In the genomic region with DNA sequence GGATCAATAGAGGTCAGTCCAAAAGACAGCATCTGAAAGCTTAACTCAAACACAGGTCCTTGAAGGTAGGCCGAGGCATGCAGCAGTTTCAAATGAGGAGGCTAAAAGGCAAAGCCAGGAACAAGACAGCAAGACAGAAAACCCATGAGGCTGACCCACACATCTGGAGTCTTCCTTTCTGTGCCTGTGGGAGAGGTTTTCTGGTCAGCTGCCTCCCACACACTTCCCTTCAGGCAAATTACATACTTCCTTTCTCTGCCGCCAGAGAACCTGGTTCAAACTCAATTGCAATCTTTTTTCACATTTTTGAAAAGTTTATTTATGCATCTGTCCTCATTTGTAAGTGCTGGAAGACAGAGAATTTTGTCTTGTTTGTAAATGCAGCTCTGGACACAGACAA, we compare ENCODE assay signal across 9 cellular contexts. TPM values are rescaled to one million over a fixed set of nuclear protein-coding genes. Genes with fewer than 3 reads are reported as not detected.
A peak's percentile ranks its signal among the peaks of the same experiment; 100 is the strongest.
DNase-seq lines count a peak whose midpoint lies in the region; ATAC-seq and TF ChIP-seq lines count a peak whose summit lies in the region.
"Had no signal": no experiment of that assay in that cellular context is flagged by ENCODE, and none has a peak within 500 bp of the region (broad histone marks: within the 10 kb centered on the region; RNA-seq: fewer than 3 reads in every experiment).

No MANE protein-coding gene starts in this region.

- no peaks in the 10 kb centered on the region for H3K36me3 ChIP-seq in gastroesophageal sphincter

- peak overlapping the region in 3 of 4 donors; percentile 18 to 75 (median 72) for H3K4me3 Mint-ChIP-seq in IgD-negative memory B cell
- no peak overlapping the region for H3K4me3 Mint-ChIP-seq in stimulated activated effector memory CD8-positive, alpha-beta T cell treated with anti-CD3 and anti-CD28 coated beads, Interleukin-12 subunit alpha, Interleukin-12 subunit beta, amount 100 ng/mL, for 72 hours

- peaks cover 32 to 38% (median 37%) of the 10 kb centered on the region in 3 donors for H3K4me1 Mint-ChIP-seq in IgD-negative memory B cell
- H3K4me1 Mint-ChIP-seq in stimulated activated effector memory CD8-positive, alpha-beta T cell treated with anti-CD3 and anti-CD28 coated beads, Interleukin-12 subunit alpha, Interleukin-12 subunit beta, amount 100 ng/mL, for 72 hours = peaks cover 38% of the 10 kb centered on the region

- H3K9me3 ChIP-seq in gastroesophageal sphincter = no peaks in the 10 kb centered on the region

- no peak for TF ChIP-seq EP300 in gastroesophageal sphincter (IDR thresholded peaks at IDR 0.05)

- peaks cover 4% of the 10 kb centered on the region for H3K27me3 ChIP-seq in gastroesophageal sphincter

- no peaks in the 10 kb centered on the region for H3K9me3 Mint-ChIP-seq in IgD-negative memory B cell
- H3K9me3 Mint-ChIP-seq in stimulated activated effector memory CD8-positive, alpha-beta T cell treated with anti-CD3 and anti-CD28 coated beads, Interleukin-12 subunit alpha, Interleukin-12 subunit beta, amount 100 ng/mL, for 72 hours = no peaks in the 10 kb centered on the region

- peaks cover 0 to 8% (median 0%) of the 10 kb centered on the region in 3 donors for H3K4me1 ChIP-seq in gastroesophageal sphincter

- peak; percentile 77 for DNase-seq in GDM1 (lab: John Stamatoyannopoulos, UW)
- DNase-seq in dermis blood vessel endothelial cell = peak; percentile 71
- no peak for DNase-seq in stimulated activated effector memory CD8-positive, alpha-beta T cell treated with anti-CD3 and anti-CD28 coated beads, Interleukin-12 subunit alpha, Interleukin-12 subunit beta, amount 100 ng/mL, for 72 hours (ENCODE audit: low spot score in 2 of 2)
- DNase-seq in NCI-H82 treated with DMSO at 0.1 percent for 48 hours (lab: John Stamatoyannopoulos, UW; ENCODE audit: unreplicated experiment) = no peak
- DNase-seq in NCI-H446 treated with DMSO at 0.1 percent for 48 hours (lab: John Stamatoyannopoulos, UW) = no peak

- peak overlapping the region in 2 of 3 donors; percentile 17 to 28 for H3K27ac Mint-ChIP-seq in IgD-negative memory B cell
- peak overlapping the region; percentile 56 for H3K27ac Mint-ChIP-seq in stimulated activated effector memory CD8-positive, alpha-beta T cell treated with anti-CD3 and anti-CD28 coated beads, Interleukin-12 subunit alpha, Interleukin-12 subunit beta, amount 100 ng/mL, for 72 hours

- no peak overlapping the region for H3K4me3 ChIP-seq in gastroesophageal sphincter

- H3K27me3 Mint-ChIP-seq in IgD-negative memory B cell = no peaks in the 10 kb centered on the region

- no peak for TF ChIP-seq CTCF in gastroesophageal sphincter (IDR thresholded peaks at IDR 0.05)

- no peak for TF ChIP-seq POLR2A in gastroesophageal sphincter (IDR thresholded peaks at IDR 0.05)

- WGBS in gastroesophageal sphincter (ENCODE audit: low coverage in 1 of 2), 2 donors = 30% methylated on average over 1 of the region's 2 CpGs; no CpG with 5 or more reads in 1 of the 2 donors

- H3K27ac ChIP-seq in gastroesophageal sphincter = peak overlapping the region in 1 of 4 donors; percentile 17
- H3K27ac ChIP-seq: KMS-11 had no signal

- peak; percentile 83 for ATAC-seq in GM21447 (IDR thresholded peaks at IDR 0.05; ENCODE audit: unreplicated experiment)
- peak; percentile 78 for ATAC-seq in stimulated activated effector memory CD8-positive, alpha-beta T cell treated with anti-CD3 and anti-CD28 coated beads, Interleukin-12 subunit alpha, Interleukin-12 subunit beta, amount 100 ng/mL, for 72 hours
- ATAC-seq in gastroesophageal sphincter = no peak

- no peaks in the 10 kb centered on the region for H3K36me3 Mint-ChIP-seq in IgD-negative memory B cell
- H3K36me3 Mint-ChIP-seq in stimulated activated effector memory CD8-positive, alpha-beta T cell treated with anti-CD3 and anti-CD28 coated beads, Interleukin-12 subunit alpha, Interleukin-12 subunit beta, amount 100 ng/mL, for 72 hours = peaks cover 20% of the 10 kb centered on the region

RNA-seq across cellular contexts. Expression of a gene that starts 29.8 kb away (rescaled TPM):
- polyA plus RNA-seq in IgD-negative memory B cell = 0.66 TPM
- total RNA-seq in dermis blood vessel endothelial cell (not detected in 2 replicates), gastroesophageal sphincter (not detected)

Comparison
In these comparisons a context has a peak if more than half of its experiments do, and no peak if none do; other contexts are left out.
1. DNase-seq: peak in GDM1 (single experiment) and dermis blood vessel endothelial cell (single experiment); none in stimulated activated effector memory CD8-positive, alpha-beta T cell treated with anti-CD3 and anti-CD28 coated beads, Interleukin-12 subunit alpha, Interleukin-12 subunit beta, amount 100 ng/mL, for 72 hours (0 of 2), NCI-H82 treated with DMSO at 0.1 percent for 48 hours (single experiment) and NCI-H446 treated with DMSO at 0.1 percent for 48 hours (single experiment).